Comparison of ENCODE assay signal across 10 cellular contexts in the genomic region with DNA sequence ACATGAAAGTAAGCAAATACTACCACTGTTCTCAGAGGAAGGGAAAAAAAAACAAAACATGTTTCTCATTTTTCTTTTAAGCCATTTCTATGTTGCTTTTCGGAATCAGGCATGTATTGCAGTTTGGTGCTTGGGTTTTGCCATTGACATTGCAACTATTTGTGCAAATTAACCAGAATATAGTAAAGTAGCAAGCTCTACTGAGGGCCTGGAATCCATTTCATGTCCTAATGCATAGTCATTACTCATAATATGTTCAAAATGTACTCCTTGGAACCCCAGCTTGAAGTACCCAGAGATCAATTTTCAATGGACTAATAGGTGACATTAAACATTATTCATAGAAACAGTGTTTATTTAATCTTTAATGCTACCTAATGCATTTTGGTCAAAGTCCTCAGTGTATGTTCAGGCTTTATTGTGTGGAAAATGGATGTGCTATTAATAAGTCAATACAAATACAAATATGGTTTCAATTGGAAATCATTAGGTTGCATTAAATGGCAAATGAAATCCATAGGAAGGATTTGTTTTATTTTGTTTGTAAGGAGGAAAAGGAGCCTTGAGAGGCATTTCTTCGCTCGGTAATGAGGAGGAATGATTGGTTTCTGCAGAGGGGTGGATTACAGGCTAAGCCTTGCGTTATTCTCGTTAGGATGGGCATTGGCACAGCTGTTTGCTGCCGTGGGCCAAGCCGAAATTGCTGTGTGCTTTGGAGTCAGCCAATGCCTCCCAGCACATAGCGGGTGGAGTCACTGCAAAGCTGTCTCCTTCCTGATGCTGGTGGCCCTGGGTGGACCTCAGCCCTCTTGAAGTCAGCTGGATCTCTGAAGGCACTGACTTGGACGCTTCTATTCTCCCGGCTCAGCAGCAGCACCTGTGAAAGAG. TPM values are rescaled to one million over a fixed set of nuclear protein-coding genes. Genes with fewer than 3 reads are reported as not detected.
"Had no signal": no experiment of that assay in that cellular context is flagged by ENCODE, and none has a peak within 500 bp of the region (broad histone marks: within the 10 kb centered on the region; RNA-seq: fewer than 3 reads in every experiment).

No MANE protein-coding gene starts in this region.

- H3K36me3 ChIP-seq: HAP-1 had no signal

- H2AFZ ChIP-seq: GM23248 had no signal

- DNase-seq: GM23248, H7, HFFc6, IMR-90 had no signal

- H3K9me3 ChIP-seq: HAP-1 had no signal

- ATAC-seq: HCT116, K562 had no signal

- H3K4me3 Mint-ChIP-seq: HFFc6 had no signal

- H3K4me1 ChIP-seq: HAP-1 had no signal

- H3K27ac Mint-ChIP-seq: HFFc6 had no signal

- FAIRE-seq: HTR-8/SVneo, K562 had no signal

- H3K9ac ChIP-seq: GM23248 had no signal

- H3K4me3 ChIP-seq: GM23248, HAP-1, K562 had no signal

- H3K27ac ChIP-seq: GM23248 had no signal

RNA-seq across cellular contexts. Expression of a gene that starts 56.4 kb away (rescaled TPM):
- total RNA-seq: GM23248, H4, HFFc6, HT-29, IMR-90, K562 had no signal
- polyA plus RNA-seq: GM23248, IMR-90, K562 had no signal
